ENCODE assay signal across 28 cellular contexts in genomic region chr6:11083491-11083890, GRCh38. TPM values are rescaled to one million over a fixed set of nuclear protein-coding genes. Genes with fewer than 3 reads are reported as not detected.
DNase-seq lines count a peak whose midpoint lies in the region; ATAC-seq and TF ChIP-seq lines count a peak whose summit lies in the region.
"Had no signal": no experiment of that assay in that cellular context is flagged by ENCODE, and none has a peak within 500 bp of the region (broad histone marks: within the 10 kb centered on the region; RNA-seq: fewer than 3 reads in every experiment).

No MANE protein-coding gene starts in this region.

- DNase-seq in ELR (ENCODE audit: low read depth) (peak; percentile 74), M059J (ENCODE audit: low read depth) (peak; percentile 40), mammary epithelial cell (peak; percentile 68), hepatic stellate cell (ENCODE audit: low spot score) (peak; percentile 63), transverse colon (no peak), NK-92 (lab: John Stamatoyannopoulos, UW; ENCODE audit: unreplicated experiment) (no peak), NCI-H1048 (lab: John Stamatoyannopoulos, UW) (no peak)
- no peak for DNase-seq in activated CD8-positive, alpha-beta T cell treated with anti-CD3 and anti-CD28 coated beads, Interleukin-2, amount 10 ng/mL, durations not matched to agents 7 days and 5 days
- DNase-seq: activated B cell treated with CpG ODN at 0.5 μM for 24 hours; activated CD8-positive, alpha-beta T cell treated with anti-CD3 and anti-CD28 coated beads for 36 hours; activated gamma-delta T cell; activated naive CD8-positive, alpha-beta T cell treated with anti-CD3 and anti-CD28 coated beads, Interleukin-2, amount 50 U/mL, for 24 hours; CD4-positive, CD25-positive, alpha-beta regulatory T cell; DMS153; kidney; NCI-H1417; NCI-H2107; NCI-H446 treated with DMSO at 0.1 percent for 48 hours; stimulated activated CD4-positive, alpha-beta T cell treated with anti-CD3 and anti-CD28 coated beads, Interleukin-2, amount 100 ng/mL, for 48 hours; stimulated activated naive B cell treated with anti-CD40 and anti-IgM and Interleukin-4, amounts not matched to agents 10 μg/mL and 1 μg/mL and 100 μg/mL, for 72 hours had no signal

- H4K20me1 ChIP-seq in mammary epithelial cell (ENCODE audit: insufficient read depth, low read length), result no peaks in the 10 kb centered on the region

- 69% methylated on average over 4 of the region's 4 CpGs for WGBS in mammary epithelial cell (ENCODE audit: low coverage, missing lambda C conversion rate)
- 66 to 67% methylated on average over 4 of the region's 4 CpGs for WGBS in transverse colon (ENCODE audit: low coverage in 1 of 2), 2 donors

- H3K4me3 ChIP-seq in mammary epithelial cell (replicated peaks in 1 of 3; ENCODE audit: insufficient read depth in 1 of 3, low read depth in 2 of 3, low read length in 3 of 3) (no peak overlapping the region), transverse colon (no peak overlapping the region)
- H3K4me3 ChIP-seq: cardiac muscle cell, gastroesophageal sphincter, lung, SK-N-MC, thoracic aorta had no signal

- H3K36me3 ChIP-seq in mammary epithelial cell (ENCODE audit: insufficient read depth, low read length) (no peaks in the 10 kb centered on the region), transverse colon (no peaks in the 10 kb centered on the region)
- H3K36me3 ChIP-seq: cardiac muscle cell, gastroesophageal sphincter, neutrophil, thoracic aorta had no signal

- H3K4me2 ChIP-seq in mammary epithelial cell (ENCODE audit: insufficient read depth, low read depth, low read length), result no peak overlapping the region

- no peaks in the 10 kb centered on the region for H3K4me1 Mint-ChIP-seq in activated CD8-positive, alpha-beta T cell treated with anti-CD3 and anti-CD28 coated beads, Interleukin-2, amount 10 ng/mL, durations not matched to agents 7 days and 5 days (ENCODE audit: low read depth)
- H3K4me1 Mint-ChIP-seq: activated B cell treated with CpG ODN at 0.5 μM for 24 hours; activated naive CD8-positive, alpha-beta T cell treated with anti-CD3 and anti-CD28 coated beads, Interleukin-2, amount 50 U/mL, for 24 hours; stimulated activated naive B cell treated with anti-CD40 and anti-IgM and Interleukin-4, amounts not matched to agents 10 μg/mL and 1 μg/mL and 100 μg/mL, for 72 hours had no signal

- no TSS peak for BruUV-seq in mammary epithelial cell (replicated peaks; lab: Mats Ljungman, UMichigan)

- H3K27ac Mint-ChIP-seq in activated CD8-positive, alpha-beta T cell treated with anti-CD3 and anti-CD28 coated beads, Interleukin-2, amount 10 ng/mL, durations not matched to agents 7 days and 5 days, result no peak overlapping the region
- H3K27ac Mint-ChIP-seq: activated B cell treated with CpG ODN at 0.5 μM for 24 hours; activated CD8-positive, alpha-beta T cell treated with anti-CD3 and anti-CD28 coated beads for 36 hours; activated naive CD8-positive, alpha-beta T cell treated with anti-CD3 and anti-CD28 coated beads, Interleukin-2, amount 50 U/mL, for 24 hours; CD4-positive, CD25-positive, alpha-beta regulatory T cell; stimulated activated naive B cell treated with anti-CD40 and anti-IgM and Interleukin-4, amounts not matched to agents 10 μg/mL and 1 μg/mL and 100 μg/mL, for 72 hours had no signal

- H2AFZ ChIP-seq in mammary epithelial cell (ENCODE audit: low read depth, low read length), result no peak overlapping the region

- H3K79me2 ChIP-seq in mammary epithelial cell (ENCODE audit: insufficient read depth, low read length), result no peaks in the 10 kb centered on the region

- no peaks in the 10 kb centered on the region for H3K36me3 Mint-ChIP-seq in activated CD8-positive, alpha-beta T cell treated with anti-CD3 and anti-CD28 coated beads, Interleukin-2, amount 10 ng/mL, durations not matched to agents 7 days and 5 days (ENCODE audit: low read depth)
- H3K36me3 Mint-ChIP-seq: CD4-positive, CD25-positive, alpha-beta regulatory T cell; stimulated activated naive B cell treated with anti-CD40 and anti-IgM and Interleukin-4, amounts not matched to agents 10 μg/mL and 1 μg/mL and 100 μg/mL, for 72 hours had no signal

- no peaks in the 10 kb centered on the region for H3K9me3 ChIP-seq in mammary epithelial cell (replicated peaks; ENCODE audit: insufficient read depth, low read length)
- H3K9me3 ChIP-seq in transverse colon, result no peaks in the 10 kb centered on the region
- H3K9me3 ChIP-seq: gastroesophageal sphincter, neutrophil, thoracic aorta had no signal

- in situ Hi-C loops in mammary epithelial cell (cut with MboI; ENCODE audit: low sequenced_read_pairs in 2 of 2) (no loop called here), transverse colon (cut with MboI; ENCODE audit: low pct_ligation_motif_present in 1 of 4, low pct_unique_long_range_greater_than_20kb in 1 of 4, low sequenced_read_pairs in 3 of 4) (no loop called here)

- no peak for ATAC-seq in activated CD8-positive, alpha-beta T cell treated with anti-CD3 and anti-CD28 coated beads, Interleukin-2, amount 10 ng/mL, durations not matched to agents 7 days and 5 days
- ATAC-seq: activated CD8-positive, alpha-beta T cell treated with anti-CD3 and anti-CD28 coated beads for 36 hours; activated naive CD8-positive, alpha-beta T cell treated with anti-CD3 and anti-CD28 coated beads, Interleukin-2, amount 50 U/mL, for 24 hours; gastroesophageal sphincter; stimulated activated naive B cell treated with anti-CD40 and anti-IgM and Interleukin-4, amounts not matched to agents 10 μg/mL and 1 μg/mL and 100 μg/mL, for 72 hours had no signal

- TF ChIP-seq EP300 in transverse colon (IDR thresholded peaks at IDR 0.05; ENCODE audit: low read depth), result no peak

- H3K9ac ChIP-seq in mammary epithelial cell (ENCODE audit: insufficient read depth, low read length), result no peak overlapping the region

- H3K4me1 ChIP-seq in mammary epithelial cell (ENCODE audit: insufficient read depth, low read length), result no peaks in the 10 kb centered on the region
- H3K4me1 ChIP-seq in transverse colon, result no peaks in the 10 kb centered on the region
- H3K4me1 ChIP-seq: gastroesophageal sphincter had no signal

- H3K4me3 Mint-ChIP-seq in activated CD8-positive, alpha-beta T cell treated with anti-CD3 and anti-CD28 coated beads, Interleukin-2, amount 10 ng/mL, durations not matched to agents 7 days and 5 days, result no peak overlapping the region
- H3K4me3 Mint-ChIP-seq: activated B cell treated with CpG ODN at 0.5 μM for 24 hours; activated CD8-positive, alpha-beta T cell treated with anti-CD3 and anti-CD28 coated beads for 36 hours; activated naive CD8-positive, alpha-beta T cell treated with anti-CD3 and anti-CD28 coated beads, Interleukin-2, amount 50 U/mL, for 24 hours; CD4-positive, CD25-positive, alpha-beta regulatory T cell; stimulated activated naive B cell treated with anti-CD40 and anti-IgM and Interleukin-4, amounts not matched to agents 10 μg/mL and 1 μg/mL and 100 μg/mL, for 72 hours had no signal

- intact Hi-C loops in mammary epithelial cell (cut with micrococcal nuclease) (no loop called here), transverse colon (cut with DNase I; ENCODE audit: low total_unique reads) (no loop called here)

- H3K27me3 ChIP-seq in mammary epithelial cell (ENCODE audit: insufficient read depth, low read length) (no peaks in the 10 kb centered on the region), transverse colon (no peaks in the 10 kb centered on the region)
- H3K27me3 ChIP-seq: cardiac muscle cell, gastroesophageal sphincter, neutrophil had no signal

- TF ChIP-seq POLR2A in transverse colon (IDR thresholded peaks at IDR 0.05), result no peak

- H3K27me3 Mint-ChIP-seq in activated CD8-positive, alpha-beta T cell treated with anti-CD3 and anti-CD28 coated beads, Interleukin-2, amount 10 ng/mL, durations not matched to agents 7 days and 5 days (ENCODE audit: low read depth), result no peaks in the 10 kb centered on the region

- TF ChIP-seq CTCF in mammary epithelial cell (conservative IDR thresholded peaks at IDR 0.05 in 1 of 2, IDR thresholded peaks at IDR 0.05 in 1 of 2; ENCODE audit: extremely low read depth in 1 of 2, insufficient read depth in 1 of 2, low read depth in 1 of 2, low read length in 2 of 2) (no peak), transverse colon (IDR thresholded peaks at IDR 0.05) (no peak)

- POLR2A ChIA-PET in activated CD8-positive, alpha-beta T cell treated with anti-CD3 and anti-CD28 coated beads, Interleukin-2, amount 10 ng/mL, durations not matched to agents 7 days and 5 days (lab: Charles Lee), result interaction anchor here (1.4 kb wide), 1 partner anchor 10 kb away, joined by 4 read pairs; the partner anchor contains the start of gene SMIM13

- dilution Hi-C loops in mammary epithelial cell (cut with HindIII; ENCODE audit: low sequenced_read_pairs), result no loop called here

- CTCF ChIA-PET in mammary epithelial cell (lab: Charles Lee; ENCODE audit: low non-redundant PET), result no interaction called here
- CTCF ChIA-PET in activated CD8-positive, alpha-beta T cell treated with anti-CD3 and anti-CD28 coated beads, Interleukin-2, amount 10 ng/mL, durations not matched to agents 7 days and 5 days (lab: Charles Lee), result interaction anchor here (0.9 to 1.9 kb wide), 2 partner anchors 13 to 15 kb away, joined by 3 to 4 read pairs; no protein-coding TSS in a partner anchor

- H3K9me3 Mint-ChIP-seq in activated CD8-positive, alpha-beta T cell treated with anti-CD3 and anti-CD28 coated beads, Interleukin-2, amount 10 ng/mL, durations not matched to agents 7 days and 5 days (ENCODE audit: insufficient read depth), result no peaks in the 10 kb centered on the region
- H3K9me3 Mint-ChIP-seq: activated CD8-positive, alpha-beta T cell treated with anti-CD3 and anti-CD28 coated beads for 36 hours; activated naive CD8-positive, alpha-beta T cell treated with anti-CD3 and anti-CD28 coated beads, Interleukin-2, amount 50 U/mL, for 24 hours; CD4-positive, CD25-positive, alpha-beta regulatory T cell had no signal

- H3K27ac ChIP-seq in mammary epithelial cell (ENCODE audit: insufficient read depth, low read depth, low read length) (no peak overlapping the region), transverse colon (no peak overlapping the region)
- H3K27ac ChIP-seq: cardiac muscle cell, gastroesophageal sphincter, neutrophil, SK-N-MC, thoracic aorta had no signal

RNA-seq across cellular contexts. Expression of gene SMIM13, which starts 10.1 kb away (rescaled TPM):
- total RNA-seq in M059J (2014; rRNA removed; shearing (Covaris generic)), result 16.4 and 26.8 TPM in 2 replicates
- total RNA-seq in mammary epithelial cell (10 to 100 TPM; 12.3 to 17.5 TPM), transverse colon (10 to 100 TPM in 1 of 4 donors, 1 to 10 TPM in 3; 5.7 to 33.8 (median 6.7) TPM)
- 3.5 TPM for polyA plus RNA-seq in mammary epithelial cell
- polyA minus RNA-seq in mammary epithelial cell, result 0.36 TPM
- 10 to 100 TPM in 1 of 2 experiments, 1 to 10 TPM in 1; 9.5 to 10.1 TPM for total RNA-seq in activated CD8-positive, alpha-beta T cell treated with anti-CD3 and anti-CD28 coated beads, Interleukin-2, amount 10 ng/mL, durations not matched to agents 7 days and 5 days

RNA-seq across cellular contexts. Expression of gene ERVFRD-1, which starts 28.0 kb away (rescaled TPM):
- not detected in 2 replicates for total RNA-seq in M059J (2014; rRNA removed; shearing (Covaris generic))
- total RNA-seq in mammary epithelial cell (not detected), transverse colon (not detected)
- polyA plus RNA-seq in mammary epithelial cell, result not detected
- polyA minus RNA-seq in mammary epithelial cell, result not detected
- not detected for total RNA-seq in activated CD8-positive, alpha-beta T cell treated with anti-CD3 and anti-CD28 coated beads, Interleukin-2, amount 10 ng/mL, durations not matched to agents 7 days and 5 days
- total RNA-seq: activated B cell treated with CpG ODN at 0.5 μM for 24 hours; activated CD8-positive, alpha-beta T cell treated with anti-CD3 and anti-CD28 coated beads for 36 hours; cardiac muscle cell; CD4-positive, CD25-positive, alpha-beta regulatory T cell; pulmonary artery endothelial cell; thoracic aorta had no signal
- polyA plus RNA-seq: cardiac muscle cell had no signal

RNA-seq across cellular contexts. Expression of gene ELOVL2, which starts 39.4 kb away (rescaled TPM):
- total RNA-seq in M059J (2014; rRNA removed; shearing (Covaris generic)), result 6.2 and 7.1 TPM in 2 replicates
- total RNA-seq in mammary epithelial cell, result not detected
- not detected for polyA plus RNA-seq in mammary epithelial cell
- not detected for polyA minus RNA-seq in mammary epithelial cell
- total RNA-seq in transverse colon, result under 1 TPM in 2 of 4 donors, not detected in 2; 0.14 to 0.16 TPM
- total RNA-seq in activated CD8-positive, alpha-beta T cell treated with anti-CD3 and anti-CD28 coated beads, Interleukin-2, amount 10 ng/mL, durations not matched to agents 7 days and 5 days, result not detected
- total RNA-seq: activated B cell treated with CpG ODN at 0.5 μM for 24 hours; activated CD8-positive, alpha-beta T cell treated with anti-CD3 and anti-CD28 coated beads for 36 hours; CD4-positive, CD25-positive, alpha-beta regulatory T cell; dermis microvascular lymphatic vessel endothelial cell; pulmonary artery endothelial cell had no signal
- polyA plus RNA-seq: cardiac muscle cell; CD4-positive, CD25-positive, alpha-beta regulatory T cell had no signal

Comparison
In these comparisons a context has a peak if more than half of its experiments do, and no peak if none do; other contexts are left out.
1. DNase-seq: peak in ELR (single experiment), M059J (single experiment), mammary epithelial cell (single experiment) and hepatic stellate cell (single experiment); none in transverse colon (single experiment), NK-92 (single experiment), NCI-H1048 (single experiment) and activated CD8-positive, alpha-beta T cell treated with anti-CD3 and anti-CD28 coated beads, Interleukin-2, amount 10 ng/mL, durations not matched to agents 7 days and 5 days (single experiment).